In genomic region chr10:91455135-91455534, GRCh38 we compare ENCODE assay signal across 1 cellular context.
TF ChIP-seq lines count a peak whose summit lies in the region.
"Not testable (repeated sequence)": the region's sequence is repeated elsewhere in the genome, so short reads cannot be mapped to it uniquely, and the experiment has no call there.

No MANE protein-coding gene starts in this region.

- CTCF ChIA-PET in HEK293 (lab: Yijun Ruan, JAX): not testable (repeated sequence)

- POLR2A ChIA-PET in HEK293 (lab: Yijun Ruan, JAX): not testable (repeated sequence)

- H3K4me1 ChIP-seq in HEK293 (ENCODE audit: control insufficient read depth, insufficient read depth, low read length): not testable (repeated sequence)

- H3K4me3 ChIP-seq in HEK293 (ENCODE audit: low read depth, low read length): not testable (repeated sequence)

- H3K9me3 ChIP-seq in HEK293 (ENCODE audit: control insufficient read depth, insufficient read depth, low read depth, low read length): not testable (repeated sequence)

- not testable (repeated sequence) for H3K36me3 ChIP-seq in HEK293 (ENCODE audit: control insufficient read depth in 2 of 2, insufficient read depth in 1 of 2, low read length in 2 of 2)

- not testable (repeated sequence) for TF ChIP-seq CTCF in HEK293 (tag by site-specific recombination; IDR thresholded peaks at IDR 0.05)

- not testable (repeated sequence) for H3K27ac ChIP-seq in HEK293 (ENCODE audit: extremely low read depth, low read depth, low read length)

TF ChIP-seq in HEK293, 187 proteins besides CTCF, POLR2A, EP300 and RAD21:
- TF ChIP-seq SCRT2 (tag by site-specific recombination; IDR thresholded peaks at IDR 0.05): peak; percentile 85
- peak; percentile 68; the same call in 1 of the 2 replicates for TF ChIP-seq SCRT1 (tag by site-specific recombination; IDR thresholded peaks at IDR 0.05; ENCODE audit: borderline replicate concordance)
TF ChIP-seq in HEK293: peak in this region for 2; not testable (repeated sequence) for 185.
